1 cellular context compared by ENCODE assay signal in genomic region chr16:11547517-11547916, GRCh38.
TF ChIP-seq lines count a peak whose summit lies in the region.

No MANE protein-coding gene starts in this region.

TF ChIP-seq in IMR-90, 13 proteins besides CTCF, POLR2A, EP300 and RAD21:
- no peak for TF ChIP-seq CHD1 (IDR thresholded peaks at IDR 0.05; ENCODE audit: low read depth, low read length)
- no peak for TF ChIP-seq RFX5 (IDR thresholded peaks at IDR 0.05; ENCODE audit: low read depth, low read length)
- TF ChIP-seq SMC3 (IDR thresholded peaks at IDR 0.05; ENCODE audit: low read depth, low read length): no peak
- TF ChIP-seq FOS (IDR thresholded peaks at IDR 0.05; ENCODE audit: low read depth, low read length): no peak
- TF ChIP-seq NFE2L2 (IDR thresholded peaks at IDR 0.05; ENCODE audit: low read depth, low read length): no peak
- TF ChIP-seq CEBPB (IDR thresholded peaks at IDR 0.05; ENCODE audit: low read depth, low read length): no peak
- no peak for TF ChIP-seq MAZ (IDR thresholded peaks at IDR 0.05; ENCODE audit: borderline replicate concordance, low read depth, low read length)
- TF ChIP-seq RCOR1 (IDR thresholded peaks at IDR 0.05; ENCODE audit: insufficient replicate concordance, low read length): no peak
- TF ChIP-seq ELK1 (IDR thresholded peaks at IDR 0.05; ENCODE audit: borderline replicate concordance, low read depth, low read length): no peak
